8 cellular contexts compared by ENCODE assay signal in the genomic region with DNA sequence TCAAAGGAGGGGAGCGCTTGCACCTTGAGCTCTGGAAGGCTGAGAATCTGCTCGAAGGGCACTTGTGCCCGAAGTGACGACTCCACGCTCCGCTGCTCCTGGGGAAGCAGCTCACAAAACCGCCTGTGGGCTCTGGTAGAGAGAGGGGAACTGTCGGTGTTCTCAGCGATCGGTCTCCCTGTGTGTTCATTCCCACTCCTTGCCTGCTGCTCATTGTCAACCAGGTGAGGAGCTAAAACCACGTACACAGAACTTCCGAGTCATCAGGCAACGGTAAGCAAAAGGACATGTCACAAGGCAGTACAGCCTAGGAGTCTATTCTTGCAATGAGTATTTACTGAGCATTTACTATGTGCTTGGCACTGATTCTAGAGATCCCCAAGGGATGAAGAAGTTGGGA. TPM values are rescaled to one million over a fixed set of nuclear protein-coding genes. Genes with fewer than 3 reads are reported as not detected.
DNase-seq lines count a peak whose midpoint lies in the region; ATAC-seq and TF ChIP-seq lines count a peak whose summit lies in the region.

No MANE protein-coding gene starts in this region.

- intact Hi-C loops in activated CD8-positive, alpha-beta T cell treated with anti-CD3 and anti-CD28 coated beads for 36 hours (cut with micrococcal nuclease), result loop anchor here (5.0 kb wide), 1 partner anchor 35 kb away; a partner anchor contains a TSS
- intact Hi-C loops in transverse colon (cut with DNase I; ENCODE audit: low total_unique reads), result loop anchor here (2.0 kb wide), 1 partner anchor 131 kb away; no protein-coding TSS in a partner anchor

- no peaks in the 10 kb centered on the region for H3K27me3 ChIP-seq in kidney epithelial cell (ENCODE audit: control insufficient read depth, insufficient read depth, low read length)
- no peaks in the 10 kb centered on the region for H3K27me3 ChIP-seq in transverse colon

- no peaks in the 10 kb centered on the region for H3K27me3 Mint-ChIP-seq in activated naive CD4-positive, alpha-beta T cell treated with anti-CD3 and anti-CD28 coated beads, Interleukin-2, amount 10 ng/mL, durations not matched to agents 7 days and 5 days
- no peaks in the 10 kb centered on the region for H3K27me3 Mint-ChIP-seq in activated CD8-positive, alpha-beta T cell treated with anti-CD3 and anti-CD28 coated beads for 36 hours

- peak overlapping the region; percentile 88 for H3K4me3 Mint-ChIP-seq in activated naive CD4-positive, alpha-beta T cell treated with anti-CD3 and anti-CD28 coated beads, Interleukin-2, amount 10 ng/mL, durations not matched to agents 7 days and 5 days
- peak overlapping the region; percentile 99 for H3K4me3 Mint-ChIP-seq in activated CD8-positive, alpha-beta T cell treated with anti-CD3 and anti-CD28 coated beads for 36 hours

- no peaks in the 10 kb centered on the region for H3K9me3 ChIP-seq in transverse colon

- peak overlapping the region; percentile 92 for H3K27ac Mint-ChIP-seq in activated naive CD4-positive, alpha-beta T cell treated with anti-CD3 and anti-CD28 coated beads, Interleukin-2, amount 10 ng/mL, durations not matched to agents 7 days and 5 days
- peak overlapping the region; percentile 94 for H3K27ac Mint-ChIP-seq in activated CD8-positive, alpha-beta T cell treated with anti-CD3 and anti-CD28 coated beads for 36 hours

- no peak for TF ChIP-seq EP300 in transverse colon (IDR thresholded peaks at IDR 0.05; ENCODE audit: low read depth)

- CTCF ChIA-PET in activated naive CD4-positive, alpha-beta T cell treated with anti-CD3 and anti-CD28 coated beads, Interleukin-2, amount 10 ng/mL, durations not matched to agents 7 days and 5 days (lab: Charles Lee), result interaction anchor here (0.9 to 2.5 kb wide), 7 partner anchors 10 to 89 kb away, joined by 3 to 8 read pairs (median 4); a partner anchor contains a TSS
- CTCF ChIA-PET in activated CD8-positive, alpha-beta T cell treated with anti-CD3 and anti-CD28 coated beads for 36 hours (lab: Charles Lee), result interaction anchor here (1.0 to 4.5 kb wide), 6 partner anchors 11 to 699 kb away, joined by 3 to 24 read pairs (median 5); no protein-coding TSS in a partner anchor

- H3K27ac ChIP-seq in transverse colon, result peak overlapping the region; percentile 90 to 99 (median 96)

- H3K4me1 Mint-ChIP-seq in activated naive CD4-positive, alpha-beta T cell treated with anti-CD3 and anti-CD28 coated beads, Interleukin-2, amount 10 ng/mL, durations not matched to agents 7 days and 5 days, result peaks cover 60% of the 10 kb centered on the region
- peaks cover 45% of the 10 kb centered on the region for H3K4me1 Mint-ChIP-seq in activated CD8-positive, alpha-beta T cell treated with anti-CD3 and anti-CD28 coated beads for 36 hours (ENCODE audit: low read depth)

- ATAC-seq in activated CD8-positive, alpha-beta T cell treated with anti-CD3 and anti-CD28 coated beads for 36 hours, result no peak

- DNase-seq in activated naive CD4-positive, alpha-beta T cell treated with anti-CD3 and anti-CD28 coated beads, Interleukin-2, amount 10 ng/mL, durations not matched to agents 7 days and 5 days, result no peak
- no peak for DNase-seq in activated naive CD4-positive, alpha-beta T cell treated with anti-CD3 and anti-CD28 coated beads, Interleukin-2, amount 50 U/mL, for 16 hours
- DNase-seq in activated CD8-positive, alpha-beta T cell treated with anti-CD3 and anti-CD28 coated beads for 36 hours, result peak; percentile 44
- DNase-seq in kidney epithelial cell (ENCODE audit: low read depth) (no peak), transverse colon (no peak), NCI-H146 (lab: John Stamatoyannopoulos, UW) (no peak), NCI-H2029 (lab: John Stamatoyannopoulos, UW) (no peak), occipital lobe (lab: John Stamatoyannopoulos, UW) (no peak)

- no peak for TF ChIP-seq POLR2A in transverse colon (IDR thresholded peaks at IDR 0.05)

- H3K36me3 ChIP-seq in kidney epithelial cell (ENCODE audit: control insufficient read depth, insufficient read depth, low read length) (peaks cover 4% of the 10 kb centered on the region), transverse colon (peaks cover 0 to 18% (median 3%) of the 10 kb centered on the region in 4 donors)

- H3K36me3 Mint-ChIP-seq in activated naive CD4-positive, alpha-beta T cell treated with anti-CD3 and anti-CD28 coated beads, Interleukin-2, amount 10 ng/mL, durations not matched to agents 7 days and 5 days, result peaks cover 31% of the 10 kb centered on the region
- peaks cover 39% of the 10 kb centered on the region for H3K36me3 Mint-ChIP-seq in activated CD8-positive, alpha-beta T cell treated with anti-CD3 and anti-CD28 coated beads for 36 hours (ENCODE audit: low read depth)

- no peaks in the 10 kb centered on the region for H3K9me3 Mint-ChIP-seq in activated naive CD4-positive, alpha-beta T cell treated with anti-CD3 and anti-CD28 coated beads, Interleukin-2, amount 10 ng/mL, durations not matched to agents 7 days and 5 days
- H3K9me3 Mint-ChIP-seq in activated CD8-positive, alpha-beta T cell treated with anti-CD3 and anti-CD28 coated beads for 36 hours, result no peaks in the 10 kb centered on the region

- in situ Hi-C loops in transverse colon (cut with MboI; ENCODE audit: low pct_ligation_motif_present in 1 of 4, low pct_unique_long_range_greater_than_20kb in 1 of 4, low sequenced_read_pairs in 3 of 4), result no loop called here

- H3K4me1 ChIP-seq in transverse colon, result peaks cover 28 to 53% (median 43%) of the 10 kb centered on the region in 4 donors

- TF ChIP-seq CTCF in activated CD8-positive, alpha-beta T cell treated with anti-CD3 and anti-CD28 coated beads for 36 hours (IDR thresholded peaks at IDR 0.05), result no peak
- no peak for TF ChIP-seq CTCF in kidney epithelial cell (IDR thresholded peaks at IDR 0.05; ENCODE audit: insufficient read depth, low read length, poor library complexity, severe bottlenecking)
- no peak for TF ChIP-seq CTCF in transverse colon (IDR thresholded peaks at IDR 0.05)

- POLR2A ChIA-PET in activated CD8-positive, alpha-beta T cell treated with anti-CD3 and anti-CD28 coated beads for 36 hours (lab: Charles Lee), result interaction anchor here (0.6 to 3.3 kb wide), 8 partner anchors 17 to 338 kb away, joined by 3 to 13 read pairs (median 4); a partner anchor contains a TSS

- WGBS in transverse colon (ENCODE audit: low coverage in 1 of 2), 2 donors, result 77% methylated on average over 13 of the region's 13 CpGs; no CpG with 5 or more reads in 1 of the 2 donors

- H3K4me3 ChIP-seq in kidney epithelial cell (ENCODE audit: low read depth, low read length), result peak overlapping the region; percentile 75
- peak overlapping the region in 3 of 4 donors; percentile 67 to 92 (median 75) for H3K4me3 ChIP-seq in transverse colon

RNA-seq across cellular contexts. Expression of a gene that starts 1.5 kb away (rescaled TPM):
- 100 to 1,000 TPM; 151 to 154 TPM for total RNA-seq in activated CD8-positive, alpha-beta T cell treated with anti-CD3 and anti-CD28 coated beads for 36 hours
- total RNA-seq in kidney epithelial cell (33.6 and 38.1 TPM in 2 replicates), transverse colon (100 to 1,000 TPM in 3 of 4 donors, 10 to 100 TPM in 1; 38.4 to 156 (median 131) TPM), occipital lobe (2.7 TPM)

RNA-seq across cellular contexts. Expression of a gene that starts 1.8 kb away (rescaled TPM):
- 1 to 10 TPM; 5.2 to 6.4 TPM for total RNA-seq in activated CD8-positive, alpha-beta T cell treated with anti-CD3 and anti-CD28 coated beads for 36 hours
- total RNA-seq in kidney epithelial cell, result 8.1 and 11.0 TPM in 2 replicates
- total RNA-seq in transverse colon, result 10 to 100 TPM in 3 of 4 donors, 1 to 10 TPM in 1; 6.8 to 28.8 (median 21.3) TPM
- total RNA-seq in occipital lobe, result 9.7 TPM

RNA-seq across cellular contexts. Expression of a gene that starts 17.2 kb away (rescaled TPM):
- 1 to 10 TPM in 1 of 2 experiments, under 1 TPM in 1; 0.20 to 1.1 TPM for total RNA-seq in activated CD8-positive, alpha-beta T cell treated with anti-CD3 and anti-CD28 coated beads for 36 hours
- 0.41 TPM in 1 of 2 replicates, not detected in the other for total RNA-seq in kidney epithelial cell
- under 1 TPM in 1 of 4 donors, not detected in 3; 0.27 TPM for total RNA-seq in transverse colon
- 0.31 TPM for total RNA-seq in occipital lobe

RNA-seq across cellular contexts. Expression of a gene that starts 31.1 kb away (rescaled TPM):
- total RNA-seq in activated CD8-positive, alpha-beta T cell treated with anti-CD3 and anti-CD28 coated beads for 36 hours, result 1 to 10 TPM; 5.3 to 6.2 TPM
- total RNA-seq in kidney epithelial cell, result 44.2 and 51.2 TPM in 2 replicates
- 100 to 1,000 TPM; 115 to 193 (median 134) TPM for total RNA-seq in transverse colon
- 36.3 TPM for total RNA-seq in occipital lobe

RNA-seq across cellular contexts. Expression of a gene that starts 33.3 kb away (rescaled TPM):
- 10 to 100 TPM; 22.2 to 23.1 TPM for total RNA-seq in activated CD8-positive, alpha-beta T cell treated with anti-CD3 and anti-CD28 coated beads for 36 hours
- total RNA-seq in kidney epithelial cell (124 and 139 TPM in 2 replicates), transverse colon (10 to 100 TPM; 27.7 to 58.3 (median 44.5) TPM), occipital lobe (241 TPM)
